In genomic region chr17:47189732-47190621, GRCh38 we compare ENCODE assay signal across 8 cellular contexts. TPM values are rescaled to one million over a fixed set of nuclear protein-coding genes. Genes with fewer than 3 reads are reported as not detected.
DNase-seq lines count a peak whose midpoint lies in the region; ATAC-seq and TF ChIP-seq lines count a peak whose summit lies in the region.

No MANE protein-coding gene starts in this region.

- H3K4me2 ChIP-seq in SK-N-SH (peak overlapping the region; percentile 74), fibroblast of lung (ENCODE audit: extremely low read depth, insufficient read depth, low read length) (peak overlapping the region; percentile 79)

- CTCF ChIA-PET in SK-N-SH (lab: Yijun Ruan, JAX) = interaction anchor here (0.9 to 1.8 kb wide), 5 partner anchors 10 to 126 kb away, joined by 3 to 6 read pairs (median 4); no protein-coding TSS in a partner anchor

- H3K79me2 ChIP-seq in SK-N-SH (ENCODE audit: insufficient read depth) = peaks cover 42% of the 10 kb centered on the region
- H3K79me2 ChIP-seq in fibroblast of lung (ENCODE audit: control insufficient read depth, insufficient read depth, low read length) = peaks cover 40% of the 10 kb centered on the region

- no peaks in the 10 kb centered on the region for H3K9me2 ChIP-seq in SK-N-SH

- H3K4me3 ChIP-seq in SK-N-SH (ENCODE audit: low read depth in 2 of 2, low read length in 1 of 2) = peak overlapping the region; percentile 64 to 90
- H3K4me3 ChIP-seq in fibroblast of lung (replicated peaks in 1 of 4; ENCODE audit: control extremely low read depth in 1 of 4, insufficient read depth in 1 of 4, low read depth in 3 of 4, low read length in 4 of 4) = peak overlapping the region; percentile 29 to 78 (median 56)
- peak overlapping the region; percentile 82 for H3K4me3 ChIP-seq in retinal pigment epithelial cell (ENCODE audit: low read length)

- H3K27ac ChIP-seq in SK-N-SH (ENCODE audit: low read depth in 2 of 2, low read length in 1 of 2) (peak overlapping the region; percentile 46 to 67), fibroblast of lung (ENCODE audit: insufficient read depth, low read length) (peak overlapping the region; percentile 95)

- POLR2A ChIA-PET in SK-N-SH (lab: Yijun Ruan, JAX) = interaction anchor here (0.6 to 0.7 kb wide), 2 partner anchors 125 to 244 kb away, joined by 3 read pairs; no protein-coding TSS in a partner anchor

- H3K9me3 ChIP-seq in SK-N-SH (no peaks in the 10 kb centered on the region), fibroblast of lung (ENCODE audit: control insufficient read depth, insufficient read depth, low read depth, low read length) (no peaks in the 10 kb centered on the region)

- peak; percentile 0 for ATAC-seq in GM19035 (IDR thresholded peaks at IDR 0.05; ENCODE audit: unreplicated experiment)

- peaks cover 10% of the 10 kb centered on the region for H3F3A ChIP-seq in SK-N-SH (replicated peaks; ENCODE audit: insufficient read depth)

- no peak for TF ChIP-seq RAD21 in SK-N-SH (IDR thresholded peaks at IDR 0.05; ENCODE audit: low read length)

- peak overlapping the region; percentile 51; the same call in 1 of the 2 replicates for H3K9ac ChIP-seq in SK-N-SH
- peak overlapping the region; percentile 28 for H3K9ac ChIP-seq in fibroblast of lung (ENCODE audit: insufficient read depth, low read length)

- no peak for TF ChIP-seq EP300 in SK-N-SH (IDR thresholded peaks at IDR 0.05; ENCODE audit: borderline replicate concordance in 1 of 2, low read depth in 1 of 2, low read length in 1 of 2)

- H3K27me3 ChIP-seq in SK-N-SH (ENCODE audit: insufficient read depth) (no peaks in the 10 kb centered on the region), fibroblast of lung (ENCODE audit: control insufficient read depth, insufficient read depth, low read length) (no peaks in the 10 kb centered on the region)

- TF ChIP-seq CTCF in SK-N-SH (IDR thresholded peaks at IDR 0.05) (no peak), fibroblast of lung (conservative IDR thresholded peaks at IDR 0.05 in 1 of 2, IDR thresholded peaks at IDR 0.05 in 1 of 2; ENCODE audit: low read depth in 1 of 2, low read length in 2 of 2) (no peak), retinal pigment epithelial cell (conservative IDR thresholded peaks at IDR 0.05; ENCODE audit: low read depth, low read length) (no peak)

- DNase-seq in SK-N-SH = no peak
- DNase-seq in fibroblast of lung (ENCODE audit: low read depth in 2 of 2) = no peak
- DNase-seq in retinal pigment epithelial cell (ENCODE audit: low read depth) = no peak
- no peak for DNase-seq in NCI-H1694 treated with DMSO at 0.1 percent for 48 hours (lab: John Stamatoyannopoulos, UW)
- DNase-seq in KBM-7 = no peak
- DNase-seq in midbrain (lab: John Stamatoyannopoulos, UW) = no peak
- DNase-seq in activated CD4-positive, alpha-beta T cell treated with anti-CD3 and anti-CD28 coated beads for 4 hours = no peak

- 67% methylated on average over 9 of the region's 9 CpGs for WGBS in SK-N-SH (ENCODE audit: low lambda C conversion rate)

- in situ Hi-C loops in KBM-7 (cut with MboI; ENCODE audit: low pct_unique_long_range_greater_than_20kb, low sequenced_read_pairs) = no loop called here

- H4K20me1 ChIP-seq in SK-N-SH (ENCODE audit: insufficient read depth) (peaks cover 33% of the 10 kb centered on the region), fibroblast of lung (ENCODE audit: control insufficient read depth, extremely low read depth, insufficient read depth, low read length) (peaks cover 2% of the 10 kb centered on the region)

- H3K36me3 ChIP-seq in SK-N-SH (replicated peaks in 1 of 2; ENCODE audit: control insufficient read depth in 1 of 2, insufficient read depth in 2 of 2, low read length in 1 of 2) (peaks cover 8 to 13% of the 10 kb centered on the region in 2 experiments), fibroblast of lung (ENCODE audit: control insufficient read depth, insufficient read depth, low read length) (no peaks in the 10 kb centered on the region)

- H3K4me1 ChIP-seq in SK-N-SH (ENCODE audit: control insufficient read depth in 1 of 2, insufficient read depth in 2 of 2, low read depth in 1 of 2, low read length in 1 of 2) = peaks cover 0 to 25% of the 10 kb centered on the region in 2 experiments; a peak in 3 of 4 replicates
- H3K4me1 ChIP-seq in fibroblast of lung (ENCODE audit: control insufficient read depth, extremely low read depth, insufficient read depth, low read length) = no peaks in the 10 kb centered on the region

- H2AFZ ChIP-seq in SK-N-SH (ENCODE audit: low read depth) = peak overlapping the region; percentile 99
- H2AFZ ChIP-seq in fibroblast of lung (ENCODE audit: low read length) = peak overlapping the region; percentile 75

TF ChIP-seq in SK-N-SH, 30 proteins besides CTCF, POLR2A, EP300 and RAD21:
- TF ChIP-seq CHD2 (IDR thresholded peaks at IDR 0.05; ENCODE audit: low read length, partially characterized antibody) (no peak), MEF2A (IDR thresholded peaks at IDR 0.05; ENCODE audit: borderline replicate concordance, low read depth) (no peak)
- TF ChIP-seq, protein P1, sequence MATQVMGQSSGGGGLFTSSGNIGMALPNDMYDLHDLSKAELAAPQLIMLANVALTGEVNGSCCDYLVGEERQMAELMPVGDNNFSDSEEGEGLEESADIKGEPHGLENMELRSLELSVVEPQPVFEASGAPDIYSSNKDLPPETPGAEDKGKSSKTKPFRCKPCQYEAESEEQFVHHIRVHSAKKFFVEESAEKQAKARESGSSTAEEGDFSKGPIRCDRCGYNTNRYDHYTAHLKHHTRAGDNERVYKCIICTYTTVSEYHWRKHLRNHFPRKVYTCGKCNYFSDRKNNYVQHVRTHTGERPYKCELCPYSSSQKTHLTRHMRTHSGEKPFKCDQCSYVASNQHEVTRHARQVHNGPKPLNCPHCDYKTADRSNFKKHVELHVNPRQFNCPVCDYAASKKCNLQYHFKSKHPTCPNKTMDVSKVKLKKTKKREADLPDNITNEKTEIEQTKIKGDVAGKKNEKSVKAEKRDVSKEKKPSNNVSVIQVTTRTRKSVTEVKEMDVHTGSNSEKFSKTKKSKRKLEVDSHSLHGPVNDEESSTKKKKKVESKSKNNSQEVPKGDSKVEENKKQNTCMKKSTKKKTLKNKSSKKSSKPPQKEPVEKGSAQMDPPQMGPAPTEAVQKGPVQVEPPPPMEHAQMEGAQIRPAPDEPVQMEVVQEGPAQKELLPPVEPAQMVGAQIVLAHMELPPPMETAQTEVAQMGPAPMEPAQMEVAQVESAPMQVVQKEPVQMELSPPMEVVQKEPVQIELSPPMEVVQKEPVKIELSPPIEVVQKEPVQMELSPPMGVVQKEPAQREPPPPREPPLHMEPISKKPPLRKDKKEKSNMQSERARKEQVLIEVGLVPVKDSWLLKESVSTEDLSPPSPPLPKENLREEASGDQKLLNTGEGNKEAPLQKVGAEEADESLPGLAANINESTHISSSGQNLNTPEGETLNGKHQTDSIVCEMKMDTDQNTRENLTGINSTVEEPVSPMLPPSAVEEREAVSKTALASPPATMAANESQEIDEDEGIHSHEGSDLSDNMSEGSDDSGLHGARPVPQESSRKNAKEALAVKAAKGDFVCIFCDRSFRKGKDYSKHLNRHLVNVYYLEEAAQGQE (IDR thresholded peaks at IDR 0.05; ENCODE audit: low read depth, low read length) = no peak

RNA-seq across cellular contexts. Expression of gene CDC27, which starts 0.9 kb away (rescaled TPM):
- 44.3 and 48.7 TPM in 2 replicates for polyA plus RNA-seq in SK-N-SH (2012; rRNA removed)
- polyA plus RNA-seq in SK-N-SH (2012; cell fraction: cytosol; rRNA removed) = 49.0 and 49.4 TPM in 2 replicates
- polyA plus RNA-seq in SK-N-SH (2012; cell fraction: nucleus; rRNA removed) = 58.3 and 107 TPM in 2 replicates
- total RNA-seq in fibroblast of lung = 81.9 and 106 TPM in 2 replicates
- 137 TPM in 2 replicates for polyA plus RNA-seq in fibroblast of lung
- polyA plus RNA-seq in fibroblast of lung (2012) = 81.6 and 85.5 TPM in 2 replicates
- polyA minus RNA-seq in fibroblast of lung (ENCODE audit: low replicate concordance) = 71.1 and 102 TPM in 2 replicates

RNA-seq across cellular contexts. Expression of gene MYL4, which starts 19.2 kb away (rescaled TPM):
- polyA plus RNA-seq in SK-N-SH (2012; rRNA removed) (not detected in 2 replicates), fibroblast of lung (0.16 and 1.3 TPM in 2 replicates)
- 0.04 TPM in 1 of 2 replicates, not detected in the other for polyA plus RNA-seq in SK-N-SH (2012; cell fraction: cytosol; rRNA removed)
- polyA plus RNA-seq in SK-N-SH (2012; cell fraction: nucleus; rRNA removed) = 0.23 TPM in 1 of 2 replicates, not detected in the other
- total RNA-seq in fibroblast of lung = not detected in 2 replicates
- 1.4 TPM in 1 of 2 replicates, not detected in the other for polyA plus RNA-seq in fibroblast of lung (2012)
- not detected in 2 replicates for polyA minus RNA-seq in fibroblast of lung (ENCODE audit: low replicate concordance)
